8 cellular contexts compared by ENCODE assay signal in genomic region chr5:175718401-175719108, GRCh38.
DNase-seq lines count a peak whose midpoint lies in the region; ATAC-seq and TF ChIP-seq lines count a peak whose summit lies in the region.

No MANE protein-coding gene starts in this region.

- no peak overlapping the region for H3K27ac Mint-ChIP-seq in activated CD4-positive, alpha-beta T cell treated with anti-CD3 and anti-CD28 coated beads, Interleukin-2, amount 10 ng/mL, durations not matched to agents 7 days and 5 days

- H3K36me3 ChIP-seq in DOHH2 (ENCODE audit: control insufficient read depth, low read length) (no peaks in the 10 kb centered on the region), neutrophil (no peaks in the 10 kb centered on the region)

- no peaks in the 10 kb centered on the region for H3K9me2 ChIP-seq in DOHH2 (replicated peaks; ENCODE audit: control insufficient read depth, low read length)

- peaks cover 4% of the 10 kb centered on the region for H3K36me3 Mint-ChIP-seq in activated CD4-positive, alpha-beta T cell treated with anti-CD3 and anti-CD28 coated beads, Interleukin-2, amount 10 ng/mL, durations not matched to agents 7 days and 5 days (ENCODE audit: low read depth)

- H3K9me3 Mint-ChIP-seq in activated CD4-positive, alpha-beta T cell treated with anti-CD3 and anti-CD28 coated beads, Interleukin-2, amount 10 ng/mL, durations not matched to agents 7 days and 5 days = peaks cover 11% of the 10 kb centered on the region

- H3K27me3 ChIP-seq in DOHH2 (ENCODE audit: control insufficient read depth, low read length) (no peaks in the 10 kb centered on the region), neutrophil (no peaks in the 10 kb centered on the region)

- no peak overlapping the region for H3K4me2 ChIP-seq in DOHH2 (ENCODE audit: low read length)

- H3K4me3 ChIP-seq in DOHH2 (ENCODE audit: low read length) = no peak overlapping the region
- H3K4me3 ChIP-seq in NB4 (ENCODE audit: low read depth, low read length) = no peak overlapping the region
- no peak overlapping the region for H3K4me3 ChIP-seq in neutrophil (ENCODE audit: low read depth in 1 of 2, low read length in 1 of 2)

- DNase-seq in NB4 (ENCODE audit: low read depth) (peak; percentile 69), putamen (ENCODE audit: low spot score) (no peak), superior temporal gyrus (ENCODE audit: extremely low spot score) (no peak)
- peak; percentile 68 for DNase-seq in activated CD4-positive, alpha-beta T cell treated with anti-CD3 and anti-CD28 coated beads, Interleukin-2, amount 10 ng/mL, durations not matched to agents 7 days and 5 days
- peak; percentile 39 for DNase-seq in effector CD4-positive, alpha-beta T cell

- no peak overlapping the region for H3K4me3 Mint-ChIP-seq in activated CD4-positive, alpha-beta T cell treated with anti-CD3 and anti-CD28 coated beads, Interleukin-2, amount 10 ng/mL, durations not matched to agents 7 days and 5 days

- POLR2A ChIA-PET in activated CD4-positive, alpha-beta T cell treated with anti-CD3 and anti-CD28 coated beads, Interleukin-2, amount 10 ng/mL, durations not matched to agents 7 days and 5 days (lab: Charles Lee) = no interaction called here

- CTCF ChIA-PET in activated CD4-positive, alpha-beta T cell treated with anti-CD3 and anti-CD28 coated beads, Interleukin-2, amount 10 ng/mL, durations not matched to agents 7 days and 5 days (lab: Charles Lee) = interaction anchor here (0.6 to 3.0 kb wide), 23 partner anchors 9 to 697 kb away, joined by 3 to 56 read pairs (median 5); no protein-coding TSS in a partner anchor

- peaks cover 4% of the 10 kb centered on the region for H3K4me1 Mint-ChIP-seq in activated CD4-positive, alpha-beta T cell treated with anti-CD3 and anti-CD28 coated beads, Interleukin-2, amount 10 ng/mL, durations not matched to agents 7 days and 5 days

- no peaks in the 10 kb centered on the region for H3K4me1 ChIP-seq in DOHH2 (ENCODE audit: control insufficient read depth, low read length)
- H3K4me1 ChIP-seq in neutrophil (ENCODE audit: control insufficient read depth in 1 of 2, insufficient read depth in 1 of 2, low read depth in 1 of 2, low read length in 1 of 2) = no peaks in the 10 kb centered on the region

- no peak for TF ChIP-seq POLR2A in NB4 (IDR thresholded peaks at IDR 0.05; ENCODE audit: extremely low read depth, insufficient read length)

- no peak for ATAC-seq in GM21723 (IDR thresholded peaks at IDR 0.05; ENCODE audit: unreplicated experiment)

- no peaks in the 10 kb centered on the region for H3K27me3 Mint-ChIP-seq in activated CD4-positive, alpha-beta T cell treated with anti-CD3 and anti-CD28 coated beads, Interleukin-2, amount 10 ng/mL, durations not matched to agents 7 days and 5 days

- H4K20me1 ChIP-seq in DOHH2 (ENCODE audit: control insufficient read depth, insufficient read depth, low read depth, low read length) = no peaks in the 10 kb centered on the region

- H3K27ac ChIP-seq in DOHH2 (ENCODE audit: low read depth, low read length) = no peak overlapping the region
- no peak overlapping the region for H3K27ac ChIP-seq in neutrophil

- TF ChIP-seq CTCF in DOHH2 (IDR thresholded peaks at IDR 0.05; ENCODE audit: low read depth, low read length, poor library complexity, severe bottlenecking) (peak; percentile 78), NB4 (IDR thresholded peaks at IDR 0.05; ENCODE audit: low read depth, low read length) (peak; percentile 69), neutrophil (IDR thresholded peaks at IDR 0.05) (peak; percentile 74)

- no peaks in the 10 kb centered on the region for H3F3A ChIP-seq in DOHH2 (ENCODE audit: control insufficient read depth, insufficient read depth)

- H3K79me2 ChIP-seq in DOHH2 (ENCODE audit: control insufficient read depth, low read length) = no peaks in the 10 kb centered on the region

- H3K9me3 ChIP-seq in DOHH2 (ENCODE audit: control insufficient read depth, insufficient read depth, low read length) (peaks cover 11% of the 10 kb centered on the region; the same call in 1 of the 2 replicates), neutrophil (no peaks in the 10 kb centered on the region)

Comparison
In these comparisons a context has a peak if more than half of its experiments do, and no peak if none do; other contexts are left out.
1. DNase-seq: peak in NB4 (single experiment), activated CD4-positive, alpha-beta T cell treated with anti-CD3 and anti-CD28 coated beads, Interleukin-2, amount 10 ng/mL, durations not matched to agents 7 days and 5 days (single experiment) and effector CD4-positive, alpha-beta T cell (single experiment); none in putamen (single experiment) and superior temporal gyrus (single experiment).
2. Peak in every context shown above with its lines, with median percentiles within 50 percentile points of each other: CTCF ChIP-seq.